In the genomic region with DNA sequence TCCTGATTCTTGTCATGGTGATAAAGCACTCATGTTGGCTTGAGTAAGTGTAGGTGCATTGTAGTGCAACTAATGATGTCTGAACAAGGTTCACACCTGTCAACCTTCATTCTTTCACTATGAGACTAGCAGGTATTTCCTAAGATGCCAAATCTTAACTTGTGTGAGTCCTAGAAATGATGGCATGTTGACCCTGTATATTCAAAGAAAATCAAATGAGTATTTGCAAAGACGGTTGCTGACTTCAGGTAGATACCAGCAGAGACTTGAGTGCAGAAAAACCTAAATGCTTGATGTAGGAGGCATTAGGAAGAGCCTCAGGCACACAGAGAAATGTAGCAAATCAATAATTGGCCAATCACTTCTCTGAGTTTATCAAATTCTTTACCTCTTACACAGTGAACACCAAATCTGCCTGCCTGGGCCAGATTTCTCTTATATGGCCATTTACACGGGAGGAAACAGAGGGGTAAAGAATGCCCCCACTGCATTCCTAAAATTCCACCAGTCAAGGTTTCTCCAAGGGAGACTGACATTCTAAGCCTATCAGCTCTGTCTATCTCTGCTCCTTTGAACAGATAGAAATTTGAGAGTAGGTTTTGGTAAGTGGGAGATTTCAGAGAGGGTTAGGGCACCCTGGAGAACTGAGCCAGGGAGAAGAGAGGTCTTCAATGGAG, we compare ENCODE assay signal across 19 cellular contexts.
DNase-seq lines count a peak whose midpoint lies in the region; ATAC-seq and TF ChIP-seq lines count a peak whose summit lies in the region.
"Had no signal": no experiment of that assay in that cellular context is flagged by ENCODE, and none has a peak within 500 bp of the region (broad histone marks: within the 10 kb centered on the region; RNA-seq: fewer than 3 reads in every experiment).

No MANE protein-coding gene starts in this region.

- ATAC-seq in GM21737 (IDR thresholded peaks at IDR 0.05; ENCODE audit: unreplicated experiment) = no peak
- ATAC-seq: activated naive CD4-positive, alpha-beta T cell treated with anti-CD3 and anti-CD28 coated beads, Interleukin-2, amount 50 U/mL, for 72 hours; mucosa of descending colon had no signal

- no peaks in the 10 kb centered on the region; the same call in 1 of the 2 replicates for H3K9me3 ChIP-seq in NT2/D1 (ENCODE audit: insufficient read depth, low read length)
- H3K9me3 ChIP-seq: esophagus muscularis mucosa, mucosa of descending colon, right atrium auricular region had no signal

- H3K36me3 ChIP-seq in NT2/D1 (ENCODE audit: insufficient read depth, insufficient read length, low read length) = no peaks in the 10 kb centered on the region
- H3K36me3 ChIP-seq: brain microvascular endothelial cell, esophagus muscularis mucosa, right atrium auricular region had no signal

- no peak for TF ChIP-seq CTCF in fibroblast of pulmonary artery (IDR thresholded peaks at IDR 0.05; ENCODE audit: low read length, missing control alignments)
- no peak for TF ChIP-seq CTCF in nephron (IDR thresholded peaks at IDR 0.05; ENCODE audit: unreplicated experiment in 3 of 3)

- H3K4me3 Mint-ChIP-seq in nephron = no peak overlapping the region
- H3K4me3 Mint-ChIP-seq: activated CD4-positive, alpha-beta T cell treated with anti-CD3 and anti-CD28 coated beads, Interleukin-2, amount 10 ng/mL, durations not matched to agents 7 days and 5 days; stimulated activated naive CD8-positive, alpha-beta T cell treated with anti-CD3 and anti-CD28 coated beads, Interleukin-15, Interleukin-2, amounts not matched to agents 100 ng/mL and 50 ng/mL, for 24 hours had no signal

- DNase-seq in EL (peak; percentile 74), NT2/D1 (ENCODE audit: low read depth, low spot score) (peak; percentile 32), fibroblast of pulmonary artery (ENCODE audit: low read depth) (peak; percentile 30), GDM1 (lab: John Stamatoyannopoulos, UW) (no peak), NCI-H1930 (lab: John Stamatoyannopoulos, UW) (no peak)
- no peak for DNase-seq in stimulated activated CD4-positive, alpha-beta T cell treated with anti-CD3 and anti-CD28 coated beads, Interleukin-4, amount 100 ng/mL, for 24 hours
- DNase-seq: activated CD4-positive, alpha-beta T cell treated with anti-CD3 and anti-CD28 coated beads, Interleukin-2, amount 10 ng/mL, durations not matched to agents 7 days and 5 days; brain microvascular endothelial cell; dermis blood vessel endothelial cell; kidney; mucosa of descending colon; NCI-H1105 had no signal

- no peaks in the 10 kb centered on the region for H3K36me3 Mint-ChIP-seq in nephron (ENCODE audit: low read depth)
- H3K36me3 Mint-ChIP-seq: activated naive CD4-positive, alpha-beta T cell treated with anti-CD3 and anti-CD28 coated beads, Interleukin-2, amount 50 U/mL, for 72 hours had no signal

- H3K4me1 ChIP-seq in NT2/D1 (ENCODE audit: insufficient read depth, insufficient read length) = no peaks in the 10 kb centered on the region
- H3K4me1 ChIP-seq: esophagus muscularis mucosa, right atrium auricular region had no signal

- H3K4me1 Mint-ChIP-seq in nephron = no peaks in the 10 kb centered on the region
- H3K4me1 Mint-ChIP-seq: activated CD4-positive, alpha-beta T cell treated with anti-CD3 and anti-CD28 coated beads, Interleukin-2, amount 10 ng/mL, durations not matched to agents 7 days and 5 days had no signal

- H3K27me3 Mint-ChIP-seq in nephron (ENCODE audit: low read depth) = no peaks in the 10 kb centered on the region
- H3K27me3 Mint-ChIP-seq: activated CD4-positive, alpha-beta T cell treated with anti-CD3 and anti-CD28 coated beads, Interleukin-2, amount 10 ng/mL, durations not matched to agents 7 days and 5 days; stimulated activated naive CD8-positive, alpha-beta T cell treated with anti-CD3 and anti-CD28 coated beads, Interleukin-15, Interleukin-2, amounts not matched to agents 100 ng/mL and 50 ng/mL, for 24 hours had no signal

- peak overlapping the region in 2 of 3 experiments; percentile 15 to 42 for H3K27ac Mint-ChIP-seq in nephron
- H3K27ac Mint-ChIP-seq: activated CD4-positive, alpha-beta T cell treated with anti-CD3 and anti-CD28 coated beads, Interleukin-2, amount 10 ng/mL, durations not matched to agents 7 days and 5 days; activated naive CD4-positive, alpha-beta T cell treated with anti-CD3 and anti-CD28 coated beads, Interleukin-2, amount 50 U/mL, for 72 hours; stimulated activated naive CD8-positive, alpha-beta T cell treated with anti-CD3 and anti-CD28 coated beads, Interleukin-15, Interleukin-2, amounts not matched to agents 100 ng/mL and 50 ng/mL, for 24 hours had no signal

- no peak overlapping the region for H3K9ac ChIP-seq in NT2/D1 (ENCODE audit: insufficient read length, low read depth)
- H3K9ac ChIP-seq: KMS-11 had no signal

- no peaks in the 10 kb centered on the region for H3K27me3 ChIP-seq in NT2/D1 (ENCODE audit: insufficient read depth, insufficient read length)
- H3K27me3 ChIP-seq: brain microvascular endothelial cell, esophagus muscularis mucosa, right atrium auricular region had no signal

- H3K9me3 Mint-ChIP-seq in nephron = no peaks in the 10 kb centered on the region
- H3K9me3 Mint-ChIP-seq: activated CD4-positive, alpha-beta T cell treated with anti-CD3 and anti-CD28 coated beads, Interleukin-2, amount 10 ng/mL, durations not matched to agents 7 days and 5 days had no signal

- no peak overlapping the region for H3K4me3 ChIP-seq in NT2/D1 (ENCODE audit: insufficient read length, low read depth)
- no peak overlapping the region for H3K4me3 ChIP-seq in fibroblast of pulmonary artery (replicated peaks; ENCODE audit: low read depth, low read length)
- H3K4me3 ChIP-seq: esophagus muscularis mucosa, mucosa of descending colon, right atrium auricular region had no signal

Comparison
In these comparisons a context has a peak if more than half of its experiments do, and no peak if none do; other contexts are left out.
1. DNase-seq: peak in EL (single experiment), NT2/D1 (single experiment) and fibroblast of pulmonary artery (single experiment); none in GDM1 (single experiment), stimulated activated CD4-positive, alpha-beta T cell treated with anti-CD3 and anti-CD28 coated beads, Interleukin-4, amount 100 ng/mL, for 24 hours (single experiment) and NCI-H1930 (0 of 2).